ENCODE assay signal across 1 cellular context in genomic region chr20:34514897-34515483, GRCh38.
A peak's percentile ranks its signal among the peaks of the same experiment; 100 is the strongest.
TF ChIP-seq lines count a peak whose summit lies in the region.

No MANE protein-coding gene starts in this region.

TF ChIP-seq in HepG2, 621 proteins besides CTCF, POLR2A, EP300 and RAD21 (continued from another document and continues in another):
- TF ChIP-seq, protein P1, sequence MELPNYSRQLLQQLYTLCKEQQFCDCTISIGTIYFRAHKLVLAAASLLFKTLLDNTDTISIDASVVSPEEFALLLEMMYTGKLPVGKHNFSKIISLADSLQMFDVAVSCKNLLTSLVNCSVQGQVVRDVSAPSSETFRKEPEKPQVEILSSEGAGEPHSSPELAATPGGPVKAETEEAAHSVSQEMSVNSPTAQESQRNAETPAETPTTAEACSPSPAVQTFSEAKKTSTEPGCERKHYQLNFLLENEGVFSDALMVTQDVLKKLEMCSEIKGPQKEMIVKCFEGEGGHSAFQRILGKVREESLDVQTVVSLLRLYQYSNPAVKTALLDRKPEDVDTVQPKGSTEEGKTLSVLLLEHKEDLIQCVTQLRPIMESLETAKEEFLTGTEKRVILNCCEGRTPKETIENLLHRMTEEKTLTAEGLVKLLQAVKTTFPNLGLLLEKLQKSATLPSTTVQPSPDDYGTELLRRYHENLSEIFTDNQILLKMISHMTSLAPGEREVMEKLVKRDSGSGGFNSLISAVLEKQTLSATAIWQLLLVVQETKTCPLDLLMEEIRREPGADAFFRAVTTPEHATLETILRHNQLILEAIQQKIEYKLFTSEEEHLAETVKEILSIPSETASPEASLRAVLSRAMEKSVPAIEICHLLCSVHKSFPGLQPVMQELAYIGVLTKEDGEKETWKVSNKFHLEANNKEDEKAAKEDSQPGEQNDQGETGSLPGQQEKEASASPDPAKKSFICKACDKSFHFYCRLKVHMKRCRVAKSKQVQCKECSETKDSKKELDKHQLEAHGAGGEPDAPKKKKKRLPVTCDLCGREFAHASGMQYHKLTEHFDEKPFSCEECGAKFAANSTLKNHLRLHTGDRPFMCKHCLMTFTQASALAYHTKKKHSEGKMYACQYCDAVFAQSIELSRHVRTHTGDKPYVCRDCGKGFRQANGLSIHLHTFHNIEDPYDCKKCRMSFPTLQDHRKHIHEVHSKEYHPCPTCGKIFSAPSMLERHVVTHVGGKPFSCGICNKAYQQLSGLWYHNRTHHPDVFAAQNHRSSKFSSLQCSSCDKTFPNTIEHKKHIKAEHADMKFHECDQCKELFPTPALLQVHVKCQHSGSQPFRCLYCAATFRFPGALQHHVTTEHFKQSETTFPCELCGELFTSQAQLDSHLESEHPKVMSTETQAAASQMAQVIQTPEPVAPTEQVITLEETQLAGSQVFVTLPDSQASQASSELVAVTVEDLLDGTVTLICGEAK (IDR thresholded peaks at IDR 0.05), result no peak
- TF ChIP-seq, protein P1 (CRISPR knock-in tag; IDR thresholded peaks at IDR 0.05), result no peak
- TF ChIP-seq ZNF292 (CRISPR knock-in tag; IDR thresholded peaks at IDR 0.05; ENCODE audit: borderline replicate concordance, low read depth) (no peak), ZNF879 (CRISPR knock-in tag; IDR thresholded peaks at IDR 0.05) (peak; percentile 40; the same call in 1 of the 2 replicates), TARDBP (CRISPR knock-in tag; IDR thresholded peaks at IDR 0.05) (no peak), ZNF260 (CRISPR knock-in tag; IDR thresholded peaks at IDR 0.05; ENCODE audit: borderline replicate concordance, low read depth) (no peak), SMAD1 (CRISPR knock-in tag; IDR thresholded peaks at IDR 0.05; ENCODE audit: borderline replicate concordance, low read depth) (no peak), SRSF9 (IDR thresholded peaks at IDR 0.05; ENCODE audit: borderline replicate concordance, insufficient read depth, low read depth, low read length, poor library complexity, severe bottlenecking) (no peak), MEF2D (CRISPR knock-in tag; IDR thresholded peaks at IDR 0.05) (no peak), GMEB1 (CRISPR knock-in tag; IDR thresholded peaks at IDR 0.05; ENCODE audit: borderline replicate concordance) (0 out of 2 replicates have a peak, but pooled peaks have one; percentile 12), GZF1 (CRISPR knock-in tag; IDR thresholded peaks at IDR 0.05) (no peak), AGO2 (optimal IDR thresholded peaks at IDR 0.05; ENCODE audit: low read depth, low read length) (no peak), ZNF33A (CRISPR knock-in tag; IDR thresholded peaks at IDR 0.05; ENCODE audit: borderline replicate concordance) (no peak), GATAD2A (CRISPR knock-in tag; IDR thresholded peaks at IDR 0.05) (no peak), CHD2 (IDR thresholded peaks at IDR 0.05; ENCODE audit: low read depth, low read length) (peak; percentile 57; the same call in 1 of the 2 replicates), NR1H2 (CRISPR knock-in tag; IDR thresholded peaks at IDR 0.05; ENCODE audit: borderline replicate concordance, low read depth) (no peak), SRY (CRISPR knock-in tag; IDR thresholded peaks at IDR 0.05) (no peak), ETV6 (CRISPR knock-in tag; conservative IDR thresholded peaks at IDR 0.05) (no peak; the same call in 1 of the 2 replicates), NRL (CRISPR knock-in tag; IDR thresholded peaks at IDR 0.05; ENCODE audit: borderline replicate concordance) (no peak), ZMYM2 (CRISPR knock-in tag; IDR thresholded peaks at IDR 0.05) (no peak), JUND (CRISPR knock-in tag; IDR thresholded peaks at IDR 0.05) (no peak), EED (CRISPR knock-in tag; IDR thresholded peaks at IDR 0.05) (no peak), ZNF44 (CRISPR knock-in tag; IDR thresholded peaks at IDR 0.05) (no peak), ZNF3 (CRISPR knock-in tag; IDR thresholded peaks at IDR 0.05) (no peak), ZNF782 (CRISPR knock-in tag; IDR thresholded peaks at IDR 0.05; ENCODE audit: borderline replicate concordance) (0 out of 2 replicates have a peak, but pooled peaks have one; percentile 55), ZSCAN29 (CRISPR knock-in tag; conservative IDR thresholded peaks at IDR 0.05) (peak; percentile 64; the same call in 1 of the 2 replicates), ZNF674 (CRISPR knock-in tag; IDR thresholded peaks at IDR 0.05; ENCODE audit: low read depth) (no peak), ZNF878 (CRISPR knock-in tag; IDR thresholded peaks at IDR 0.05) (0 out of 2 replicates have a peak, but pooled peaks have one; percentile 33), ZNF138 (CRISPR knock-in tag; IDR thresholded peaks at IDR 0.05; ENCODE audit: low read depth) (no peak), GABPB1 (CRISPR knock-in tag; IDR thresholded peaks at IDR 0.05) (no peak), ZNF143 (CRISPR knock-in tag; IDR thresholded peaks at IDR 0.05) (0 out of 2 replicates have a peak, but pooled peaks have one; percentile 3), ZNF678 (CRISPR knock-in tag; IDR thresholded peaks at IDR 0.05) (peak; percentile 21; the same call in 1 of the 2 replicates), HMG20A (CRISPR knock-in tag; IDR thresholded peaks at IDR 0.05; ENCODE audit: borderline replicate concordance) (no peak), ZNF256 (CRISPR knock-in tag; conservative IDR thresholded peaks at IDR 0.05) (no peak), ZNF543 (CRISPR knock-in tag; IDR thresholded peaks at IDR 0.05) (no peak), ZNF224 (CRISPR knock-in tag; IDR thresholded peaks at IDR 0.05) (no peak), FIP1L1 (IDR thresholded peaks at IDR 0.05; ENCODE audit: borderline replicate concordance, insufficient read depth, low read depth, low read length) (no peak), KLF9 (CRISPR knock-in tag; IDR thresholded peaks at IDR 0.05; ENCODE audit: low read depth) (peak; percentile 26; the same call in 1 of the 2 replicates)
- TF ChIP-seq, protein P2, sequence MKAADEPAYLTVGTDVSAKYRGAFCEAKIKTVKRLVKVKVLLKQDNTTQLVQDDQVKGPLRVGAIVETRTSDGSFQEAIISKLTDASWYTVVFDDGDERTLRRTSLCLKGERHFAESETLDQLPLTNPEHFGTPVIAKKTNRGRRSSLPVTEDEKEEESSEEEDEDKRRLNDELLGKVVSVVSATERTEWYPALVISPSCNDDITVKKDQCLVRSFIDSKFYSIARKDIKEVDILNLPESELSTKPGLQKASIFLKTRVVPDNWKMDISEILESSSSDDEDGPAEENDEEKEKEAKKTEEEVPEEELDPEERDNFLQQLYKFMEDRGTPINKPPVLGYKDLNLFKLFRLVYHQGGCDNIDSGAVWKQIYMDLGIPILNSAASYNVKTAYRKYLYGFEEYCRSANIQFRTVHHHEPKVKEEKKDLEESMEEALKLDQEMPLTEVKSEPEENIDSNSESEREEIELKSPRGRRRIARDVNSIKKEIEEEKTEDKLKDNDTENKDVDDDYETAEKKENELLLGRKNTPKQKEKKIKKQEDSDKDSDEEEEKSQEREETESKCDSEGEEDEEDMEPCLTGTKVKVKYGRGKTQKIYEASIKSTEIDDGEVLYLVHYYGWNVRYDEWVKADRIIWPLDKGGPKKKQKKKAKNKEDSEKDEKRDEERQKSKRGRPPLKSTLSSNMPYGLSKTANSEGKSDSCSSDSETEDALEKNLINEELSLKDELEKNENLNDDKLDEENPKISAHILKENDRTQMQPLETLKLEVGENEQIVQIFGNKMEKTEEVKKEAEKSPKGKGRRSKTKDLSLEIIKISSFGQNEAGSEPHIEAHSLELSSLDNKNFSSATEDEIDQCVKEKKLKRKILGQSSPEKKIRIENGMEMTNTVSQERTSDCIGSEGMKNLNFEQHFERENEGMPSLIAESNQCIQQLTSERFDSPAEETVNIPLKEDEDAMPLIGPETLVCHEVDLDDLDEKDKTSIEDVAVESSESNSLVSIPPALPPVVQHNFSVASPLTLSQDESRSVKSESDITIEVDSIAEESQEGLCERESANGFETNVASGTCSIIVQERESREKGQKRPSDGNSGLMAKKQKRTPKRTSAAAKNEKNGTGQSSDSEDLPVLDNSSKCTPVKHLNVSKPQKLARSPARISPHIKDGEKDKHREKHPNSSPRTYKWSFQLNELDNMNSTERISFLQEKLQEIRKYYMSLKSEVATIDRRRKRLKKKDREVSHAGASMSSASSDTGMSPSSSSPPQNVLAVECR (CRISPR knock-in tag; IDR thresholded peaks at IDR 0.05; ENCODE audit: borderline replicate concordance), result no peak
- TF ChIP-seq, protein P3, sequence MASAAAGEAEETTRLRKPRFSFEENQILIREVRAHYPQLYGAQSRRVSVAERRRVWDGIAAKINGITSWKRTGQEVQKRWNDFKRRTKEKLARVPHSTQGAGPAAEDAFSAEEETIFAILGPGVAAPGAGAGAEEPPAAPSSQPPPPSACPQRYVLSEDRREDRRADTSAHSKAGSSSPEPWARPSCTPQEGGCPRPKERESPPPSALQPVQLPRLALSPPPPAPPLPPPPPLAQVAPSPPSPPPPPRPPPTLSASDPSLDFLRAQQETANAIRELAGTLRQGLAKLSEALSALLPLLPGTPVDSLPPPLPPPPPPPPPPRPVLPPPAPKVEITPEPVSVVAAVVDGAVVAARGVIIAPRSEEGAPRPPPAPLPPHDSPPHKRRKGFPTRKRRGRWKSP (CRISPR knock-in tag; IDR thresholded peaks at IDR 0.05), result no peak
- TF ChIP-seq, protein P4, sequence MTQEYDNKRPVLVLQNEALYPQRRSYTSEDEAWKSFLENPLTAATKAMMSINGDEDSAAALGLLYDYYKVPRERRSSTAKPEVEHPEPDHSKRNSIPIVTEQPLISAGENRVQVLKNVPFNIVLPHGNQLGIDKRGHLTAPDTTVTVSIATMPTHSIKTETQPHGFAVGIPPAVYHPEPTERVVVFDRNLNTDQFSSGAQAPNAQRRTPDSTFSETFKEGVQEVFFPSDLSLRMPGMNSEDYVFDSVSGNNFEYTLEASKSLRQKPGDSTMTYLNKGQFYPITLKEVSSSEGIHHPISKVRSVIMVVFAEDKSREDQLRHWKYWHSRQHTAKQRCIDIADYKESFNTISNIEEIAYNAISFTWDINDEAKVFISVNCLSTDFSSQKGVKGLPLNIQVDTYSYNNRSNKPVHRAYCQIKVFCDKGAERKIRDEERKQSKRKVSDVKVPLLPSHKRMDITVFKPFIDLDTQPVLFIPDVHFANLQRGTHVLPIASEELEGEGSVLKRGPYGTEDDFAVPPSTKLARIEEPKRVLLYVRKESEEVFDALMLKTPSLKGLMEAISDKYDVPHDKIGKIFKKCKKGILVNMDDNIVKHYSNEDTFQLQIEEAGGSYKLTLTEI (CRISPR knock-in tag; conservative IDR thresholded peaks at IDR 0.05), result no peak
- TF ChIP-seq, protein P5, sequence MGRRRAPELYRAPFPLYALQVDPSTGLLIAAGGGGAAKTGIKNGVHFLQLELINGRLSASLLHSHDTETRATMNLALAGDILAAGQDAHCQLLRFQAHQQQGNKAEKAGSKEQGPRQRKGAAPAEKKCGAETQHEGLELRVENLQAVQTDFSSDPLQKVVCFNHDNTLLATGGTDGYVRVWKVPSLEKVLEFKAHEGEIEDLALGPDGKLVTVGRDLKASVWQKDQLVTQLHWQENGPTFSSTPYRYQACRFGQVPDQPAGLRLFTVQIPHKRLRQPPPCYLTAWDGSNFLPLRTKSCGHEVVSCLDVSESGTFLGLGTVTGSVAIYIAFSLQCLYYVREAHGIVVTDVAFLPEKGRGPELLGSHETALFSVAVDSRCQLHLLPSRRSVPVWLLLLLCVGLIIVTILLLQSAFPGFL (CRISPR knock-in tag; IDR thresholded peaks at IDR 0.05), result no peak
- TF ChIP-seq, protein P6, sequence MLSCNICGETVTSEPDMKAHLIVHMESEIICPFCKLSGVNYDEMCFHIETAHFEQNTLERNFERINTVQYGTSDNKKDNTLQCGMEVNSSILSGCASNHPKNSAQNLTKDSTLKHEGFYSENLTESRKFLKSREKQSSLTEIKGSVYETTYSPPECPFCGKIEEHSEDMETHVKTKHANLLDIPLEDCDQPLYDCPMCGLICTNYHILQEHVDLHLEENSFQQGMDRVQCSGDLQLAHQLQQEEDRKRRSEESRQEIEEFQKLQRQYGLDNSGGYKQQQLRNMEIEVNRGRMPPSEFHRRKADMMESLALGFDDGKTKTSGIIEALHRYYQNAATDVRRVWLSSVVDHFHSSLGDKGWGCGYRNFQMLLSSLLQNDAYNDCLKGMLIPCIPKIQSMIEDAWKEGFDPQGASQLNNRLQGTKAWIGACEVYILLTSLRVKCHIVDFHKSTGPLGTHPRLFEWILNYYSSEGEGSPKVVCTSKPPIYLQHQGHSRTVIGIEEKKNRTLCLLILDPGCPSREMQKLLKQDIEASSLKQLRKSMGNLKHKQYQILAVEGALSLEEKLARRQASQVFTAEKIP (CRISPR knock-in tag; IDR thresholded peaks at IDR 0.05; ENCODE audit: borderline replicate concordance), result 0 out of 2 replicates have a peak, but pooled peaks have one; percentile 14
- TF ChIP-seq, protein P7, sequence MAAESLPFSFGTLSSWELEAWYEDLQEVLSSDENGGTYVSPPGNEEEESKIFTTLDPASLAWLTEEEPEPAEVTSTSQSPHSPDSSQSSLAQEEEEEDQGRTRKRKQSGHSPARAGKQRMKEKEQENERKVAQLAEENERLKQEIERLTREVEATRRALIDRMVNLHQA (CRISPR knock-in tag; IDR thresholded peaks at IDR 0.05), result no peak
